In genomic region chr1:172742599-172743500, GRCh38 we compare ENCODE assay signal across 8 cellular contexts.
DNase-seq lines count a peak whose midpoint lies in the region; ATAC-seq and TF ChIP-seq lines count a peak whose summit lies in the region.

No MANE protein-coding gene starts in this region.

- no peaks in the 10 kb centered on the region for H3K9me3 ChIP-seq in heart right ventricle
- H3K9me3 ChIP-seq in left lung, result no peaks in the 10 kb centered on the region

- peak; percentile 56 to 85 (median 75) for TF ChIP-seq CTCF in heart right ventricle (IDR thresholded peaks at IDR 0.05)
- TF ChIP-seq CTCF in NB4 (IDR thresholded peaks at IDR 0.05; ENCODE audit: low read depth, low read length), result peak; percentile 43
- peak; percentile 69 to 79 for TF ChIP-seq CTCF in left lung (IDR thresholded peaks at IDR 0.05)

- H3K27me3 ChIP-seq in heart right ventricle (peaks cover 0 to 11% (median 0%) of the 10 kb centered on the region in 7 donors), left lung (no peaks in the 10 kb centered on the region)

- ATAC-seq in heart right ventricle, result no peak
- ATAC-seq in Right ventricle myocardium inferior, result no peak
- ATAC-seq in left lung, result peak; percentile 29
- no peak for ATAC-seq in stimulated activated naive CD8-positive, alpha-beta T cell treated with anti-CD3 and anti-CD28 coated beads, Interleukin-15, Interleukin-2, amounts not matched to agents 100 U/mL and 50 U/mL, for 24 hours

- DNase-seq in heart right ventricle, result no peak
- no peak for DNase-seq in Right ventricle myocardium inferior (ENCODE audit: missing footprints)
- DNase-seq in NB4 (ENCODE audit: low read depth), result peak; percentile 55
- peak; percentile 38 for DNase-seq in amniotic epithelial cell (ENCODE audit: low read depth)
- no peak for DNase-seq in left lung
- no peak for DNase-seq in dedifferentiated amniotic fluid mesenchymal stem cell (ENCODE audit: extremely low spot score)
- no peak for DNase-seq in stimulated activated naive CD8-positive, alpha-beta T cell treated with anti-CD3 and anti-CD28 coated beads, Interleukin-15, Interleukin-2, amounts not matched to agents 100 U/mL and 50 U/mL, for 24 hours
- no peak for DNase-seq in NK-92 (lab: John Stamatoyannopoulos, UW; ENCODE audit: unreplicated experiment)

- H3K4me3 ChIP-seq in heart right ventricle (no peak overlapping the region), NB4 (ENCODE audit: low read depth, low read length) (no peak overlapping the region), left lung (no peak overlapping the region)

- H3K4me1 ChIP-seq in heart right ventricle (peaks cover 0 to 26% (median 5%) of the 10 kb centered on the region in 9 donors), left lung (peaks cover 17 to 31% of the 10 kb centered on the region in 2 donors)

- TF ChIP-seq POLR2A in NB4 (IDR thresholded peaks at IDR 0.05; ENCODE audit: extremely low read depth, insufficient read length), result no peak

- WGBS in heart right ventricle, 2 donors, result 21 to 25% methylated on average over 8 of the region's 8 CpGs

- no peaks in the 10 kb centered on the region for H3K36me3 ChIP-seq in heart right ventricle
- H3K36me3 ChIP-seq in left lung, result no peaks in the 10 kb centered on the region

- intact Hi-C loops in heart right ventricle (cut with DNase I), result loop anchor here in 8 of 10 donors (2.0 to 10.0 kb wide), 8 partner anchors 82 to 1082 kb away; partner anchors contain the start of genes CENPL (in 4 of the 8) and DARS2 (in 4 of the 8)
- intact Hi-C loops in Right ventricle myocardium inferior (cut with DNase I), result loop anchor here (1.0 to 10.0 kb wide), 3 partner anchors 457 to 1082 kb away; partner anchors contain the start of genes CENPL and DARS2
- intact Hi-C loops in left lung (cut with DNase I), result no loop called here

- H3K27ac ChIP-seq in heart right ventricle (no peak overlapping the region), left lung (no peak overlapping the region)

Comparison
In these comparisons a context has a peak if more than half of its experiments do, and no peak if none do; other contexts are left out.
1. DNase-seq: peak in NB4 (single experiment) and amniotic epithelial cell (single experiment); none in heart right ventricle (0 of 2), Right ventricle myocardium inferior (single experiment), left lung (0 of 2), dedifferentiated amniotic fluid mesenchymal stem cell (single experiment), stimulated activated naive CD8-positive, alpha-beta T cell treated with anti-CD3 and anti-CD28 coated beads, Interleukin-15, Interleukin-2, amounts not matched to agents 100 U/mL and 50 U/mL, for 24 hours (single experiment) and NK-92 (single experiment).
2. intact Hi-C loops: an anchor here in heart right ventricle (2.0 to 10.0 kb wide) and Right ventricle myocardium inferior (1.0 to 10.0 kb wide); none called in left lung.
3. Peak in every context shown above with its lines, with median percentiles within 50 percentile points of each other: CTCF ChIP-seq.